Comparison of ENCODE assay signal across 1 cellular context in the genomic region with DNA sequence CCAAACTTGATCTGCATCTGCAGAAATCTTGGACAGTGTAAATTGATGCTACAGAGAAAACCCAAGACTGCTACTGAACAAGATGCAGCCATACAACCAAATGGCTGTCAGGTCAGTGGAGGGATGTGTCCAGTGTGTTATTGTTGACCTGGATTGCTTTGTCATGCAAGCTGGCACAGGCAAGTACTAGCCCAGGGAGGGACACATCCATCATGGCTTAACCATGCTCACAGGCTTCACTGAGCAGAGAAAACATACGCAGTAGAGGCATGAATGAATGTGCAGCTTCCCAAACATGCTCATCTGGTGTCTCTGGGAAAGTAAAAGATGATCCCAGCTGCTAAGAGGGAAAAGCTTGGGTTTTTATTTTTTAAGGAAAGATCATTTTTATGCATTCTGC.
TF ChIP-seq lines count a peak whose summit lies in the region.

No MANE protein-coding gene starts in this region.

TF ChIP-seq in A549, 52 proteins besides CTCF, POLR2A, EP300 and RAD21 (continued from another document):
- TF ChIP-seq, protein P1, sequence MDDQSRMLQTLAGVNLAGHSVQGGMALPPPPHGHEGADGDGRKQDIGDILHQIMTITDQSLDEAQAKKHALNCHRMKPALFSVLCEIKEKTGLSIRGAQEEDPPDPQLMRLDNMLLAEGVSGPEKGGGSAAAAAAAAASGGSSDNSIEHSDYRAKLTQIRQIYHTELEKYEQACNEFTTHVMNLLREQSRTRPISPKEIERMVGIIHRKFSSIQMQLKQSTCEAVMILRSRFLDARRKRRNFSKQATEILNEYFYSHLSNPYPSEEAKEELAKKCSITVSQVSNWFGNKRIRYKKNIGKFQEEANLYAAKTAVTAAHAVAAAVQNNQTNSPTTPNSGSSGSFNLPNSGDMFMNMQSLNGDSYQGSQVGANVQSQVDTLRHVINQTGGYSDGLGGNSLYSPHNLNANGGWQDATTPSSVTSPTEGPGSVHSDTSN (IDR thresholded peaks at IDR 0.05) = no peak
- TF ChIP-seq, protein P2, sequence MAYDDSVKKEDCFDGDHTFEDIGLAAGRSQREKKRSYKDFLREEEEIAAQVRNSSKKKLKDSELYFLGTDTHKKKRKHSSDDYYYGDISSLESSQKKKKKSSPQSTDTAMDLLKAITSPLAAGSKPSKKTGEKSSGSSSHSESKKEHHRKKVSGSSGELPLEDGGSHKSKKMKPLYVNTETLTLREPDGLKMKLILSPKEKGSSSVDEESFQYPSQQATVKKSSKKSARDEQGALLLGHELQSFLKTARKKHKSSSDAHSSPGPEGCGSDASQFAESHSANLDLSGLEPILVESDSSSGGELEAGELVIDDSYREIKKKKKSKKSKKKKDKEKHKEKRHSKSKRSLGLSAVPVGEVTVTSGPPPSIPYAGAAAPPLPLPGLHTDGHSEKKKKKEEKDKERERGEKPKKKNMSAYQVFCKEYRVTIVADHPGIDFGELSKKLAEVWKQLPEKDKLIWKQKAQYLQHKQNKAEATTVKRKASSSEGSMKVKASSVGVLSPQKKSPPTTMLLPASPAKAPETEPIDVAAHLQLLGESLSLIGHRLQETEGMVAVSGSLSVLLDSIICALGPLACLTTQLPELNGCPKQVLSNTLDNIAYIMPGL (CRISPR knock-in tag; IDR thresholded peaks at IDR 0.05; ENCODE audit: borderline replicate concordance) = no peak
- TF ChIP-seq, protein P3, sequence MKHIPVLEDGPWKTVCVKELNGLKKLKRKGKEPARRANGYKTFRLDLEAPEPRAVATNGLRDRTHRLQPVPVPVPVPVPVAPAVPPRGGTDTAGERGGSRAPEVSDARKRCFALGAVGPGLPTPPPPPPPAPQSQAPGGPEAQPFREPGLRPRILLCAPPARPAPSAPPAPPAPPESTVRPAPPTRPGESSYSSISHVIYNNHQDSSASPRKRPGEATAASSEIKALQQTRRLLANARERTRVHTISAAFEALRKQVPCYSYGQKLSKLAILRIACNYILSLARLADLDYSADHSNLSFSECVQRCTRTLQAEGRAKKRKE (CRISPR knock-in tag; IDR thresholded peaks at IDR 0.05; ENCODE audit: low read depth) = no peak
- TF ChIP-seq CBX2 (IDR thresholded peaks at IDR 0.05; ENCODE audit: borderline replicate concordance, low read depth) = no peak
- no peak for TF ChIP-seq HOXB13 (CRISPR knock-in tag; IDR thresholded peaks at IDR 0.05; ENCODE audit: low read depth)
- TF ChIP-seq HEYL (CRISPR knock-in tag; IDR thresholded peaks at IDR 0.05) = no peak
- TF ChIP-seq, protein P4, sequence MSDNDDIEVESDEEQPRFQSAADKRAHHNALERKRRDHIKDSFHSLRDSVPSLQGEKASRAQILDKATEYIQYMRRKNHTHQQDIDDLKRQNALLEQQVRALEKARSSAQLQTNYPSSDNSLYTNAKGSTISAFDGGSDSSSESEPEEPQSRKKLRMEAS (IDR thresholded peaks at IDR 0.05) = no peak
- TF ChIP-seq FOSL2 (IDR thresholded peaks at IDR 0.05) = no peak
- TF ChIP-seq FOSL2 (CRISPR knock-in tag; IDR thresholded peaks at IDR 0.05) = no peak
- TF ChIP-seq RARB (CRISPR knock-in tag; IDR thresholded peaks at IDR 0.05) = no peak
- TF ChIP-seq, protein P5, sequence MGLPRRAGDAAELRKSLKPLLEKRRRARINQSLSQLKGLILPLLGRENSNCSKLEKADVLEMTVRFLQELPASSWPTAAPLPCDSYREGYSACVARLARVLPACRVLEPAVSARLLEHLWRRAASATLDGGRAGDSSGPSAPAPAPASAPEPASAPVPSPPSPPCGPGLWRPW (IDR thresholded peaks at IDR 0.05) = no peak
- TF ChIP-seq CHD2 (IDR thresholded peaks at IDR 0.05; ENCODE audit: low read length, partially characterized antibody) = no peak
- no peak for TF ChIP-seq EHMT2 (IDR thresholded peaks at IDR 0.05; ENCODE audit: low read depth)
- TF ChIP-seq KDM5A (IDR thresholded peaks at IDR 0.05) = no peak
- TF ChIP-seq TP53 (CRISPR knock-in tag; IDR thresholded peaks at IDR 0.05) = no peak
- TF ChIP-seq TFCP2L1 (CRISPR knock-in tag; IDR thresholded peaks at IDR 0.05) = no peak
TF ChIP-seq in A549: peak in this region for 0.
